ENCODE assay signal across 9 cellular contexts in the genomic region with DNA sequence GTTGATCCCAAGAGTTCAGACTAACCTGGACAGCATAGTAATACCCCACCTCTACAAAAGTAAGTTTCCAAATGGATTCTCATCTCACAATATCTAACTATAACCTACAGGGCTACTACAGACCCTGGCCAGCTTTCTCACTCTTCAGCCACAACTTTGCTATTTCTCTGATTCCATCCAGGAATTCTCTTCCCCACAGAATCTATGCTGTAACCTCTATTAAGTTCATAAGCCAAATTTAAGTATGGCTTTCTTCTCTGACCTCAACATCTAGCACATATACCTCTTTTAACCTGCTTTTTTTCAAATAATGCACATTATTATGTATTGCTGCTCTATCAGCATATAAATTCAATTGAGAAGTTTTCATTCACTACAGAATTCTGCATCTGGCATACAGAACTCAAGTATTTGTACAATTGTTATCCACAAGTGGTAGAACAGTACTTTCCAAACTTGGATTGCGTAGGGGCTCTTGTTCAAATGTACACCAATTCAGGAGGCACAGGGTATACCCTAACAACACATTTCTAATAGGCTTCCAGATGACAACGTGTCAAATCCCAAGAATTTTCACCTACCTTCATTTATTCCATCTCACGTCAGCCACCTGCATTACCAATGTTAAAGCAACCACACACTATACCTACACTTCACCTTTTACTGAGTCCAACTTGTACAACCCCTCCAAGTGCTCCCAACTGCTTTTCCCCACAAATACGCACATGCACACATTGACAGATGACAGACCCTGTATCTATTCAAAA. TPM values are rescaled to one million over a fixed set of nuclear protein-coding genes. Genes with fewer than 3 reads are reported as not detected.
DNase-seq lines count a peak whose midpoint lies in the region; ATAC-seq and TF ChIP-seq lines count a peak whose summit lies in the region.
"Had no signal": no experiment of that assay in that cellular context is flagged by ENCODE, and none has a peak within 500 bp of the region (broad histone marks: within the 10 kb centered on the region; RNA-seq: fewer than 3 reads in every experiment).

No MANE protein-coding gene starts in this region.

- no peak for TF ChIP-seq CTCF in CD8-positive, alpha-beta T cell (IDR thresholded peaks at IDR 0.05)

- intact Hi-C loops in CD8-positive, alpha-beta T cell (cut with DNase I, micrococcal nuclease): loop anchor here in 1 of 2 experiments (5.0 to 10.0 kb wide), 3 partner anchors 110 to 732 kb away; a partner anchor contains a TSS

- H3K27ac Mint-ChIP-seq in CD8-positive, alpha-beta T cell: peak overlapping the region; percentile 55
- peak overlapping the region; percentile 1 to 100 (median 98) for H3K27ac Mint-ChIP-seq in IgD-negative memory B cell
- H3K27ac Mint-ChIP-seq in effector memory CD8-positive, alpha-beta T cell: peak overlapping the region; percentile 68 to 100

- POLR2A ChIA-PET in CD8-positive, alpha-beta T cell (lab: Charles Lee): interaction anchor here (0.6 kb wide), 1 partner anchor 50 kb away, joined by 7 read pairs; no protein-coding TSS in a partner anchor

- ATAC-seq in CD8-positive, alpha-beta T cell: no peak
- no peak for ATAC-seq in effector memory CD8-positive, alpha-beta T cell (replicated peaks)

- H3K27ac ChIP-seq in CD8-positive, alpha-beta T cell (ENCODE audit: low read depth, low read length): no peak overlapping the region
- H3K27ac ChIP-seq: neutrophil had no signal

- peak overlapping the region; percentile 20 for H3K4me3 Mint-ChIP-seq in CD8-positive, alpha-beta T cell
- H3K4me3 Mint-ChIP-seq in IgD-negative memory B cell: peak overlapping the region; percentile 18 to 63 (median 33)
- H3K4me3 Mint-ChIP-seq in effector memory CD8-positive, alpha-beta T cell: peak overlapping the region; percentile 13 to 91

- no peaks in the 10 kb centered on the region for H3K27me3 ChIP-seq in CD8-positive, alpha-beta T cell (ENCODE audit: insufficient read depth, low read length)
- H3K27me3 ChIP-seq: neutrophil had no signal

- no peak overlapping the region for H3K4me3 ChIP-seq in CD8-positive, alpha-beta T cell (ENCODE audit: low read depth, low read length)

- no peaks in the 10 kb centered on the region for H3K27me3 Mint-ChIP-seq in CD8-positive, alpha-beta T cell (ENCODE audit: low read depth)
- no peaks in the 10 kb centered on the region for H3K27me3 Mint-ChIP-seq in IgD-negative memory B cell
- no peaks in the 10 kb centered on the region for H3K27me3 Mint-ChIP-seq in effector memory CD8-positive, alpha-beta T cell

- peaks cover 50% of the 10 kb centered on the region for H3K4me1 ChIP-seq in CD8-positive, alpha-beta T cell (ENCODE audit: insufficient read depth, low read length)

- H3K36me3 Mint-ChIP-seq in CD8-positive, alpha-beta T cell: peaks cover 61% of the 10 kb centered on the region
- H3K36me3 Mint-ChIP-seq in IgD-negative memory B cell: peaks cover 20% of the 10 kb centered on the region
- peaks cover 64% of the 10 kb centered on the region for H3K36me3 Mint-ChIP-seq in effector memory CD8-positive, alpha-beta T cell (ENCODE audit: insufficient read depth)

- H3K4me1 Mint-ChIP-seq in CD8-positive, alpha-beta T cell (ENCODE audit: low read depth): peaks cover 75% of the 10 kb centered on the region
- peaks cover 37 to 39% (median 39%) of the 10 kb centered on the region in 3 donors for H3K4me1 Mint-ChIP-seq in IgD-negative memory B cell
- peaks cover 45 to 58% of the 10 kb centered on the region in 2 donors for H3K4me1 Mint-ChIP-seq in effector memory CD8-positive, alpha-beta T cell (ENCODE audit: low read depth in 2 of 2)

- DNase-seq in CD8-positive, alpha-beta T cell: no peak
- no peak for DNase-seq in effector memory CD8-positive, alpha-beta T cell
- DNase-seq in kidney tubule cell (ENCODE audit: low spot score) (no peak), NCI-H345 (lab: John Stamatoyannopoulos, UW) (no peak)
- DNase-seq in stimulated activated CD8-positive, alpha-beta memory T cell treated with anti-CD3 and anti-CD28 coated beads, Interleukin-4, amount 100 ng/mL, for 48 hours: no peak
- DNase-seq: DMS79 treated with DMSO at 0.1 percent for 48 hours; stimulated activated CD4-positive, alpha-beta T cell treated with anti-CD3 and anti-CD28 coated beads, Interleukin-4, amount 100 ng/mL, for 1 hour had no signal

- CTCF ChIA-PET in CD8-positive, alpha-beta T cell (lab: Charles Lee): no interaction called here

- peaks cover 22% of the 10 kb centered on the region for H3K36me3 ChIP-seq in CD8-positive, alpha-beta T cell (ENCODE audit: insufficient read depth, low read length)

- no peaks in the 10 kb centered on the region for H3K9me3 ChIP-seq in CD8-positive, alpha-beta T cell (ENCODE audit: low read length)
- H3K9me3 ChIP-seq: neutrophil had no signal

- no peaks in the 10 kb centered on the region for H3K9me3 Mint-ChIP-seq in CD8-positive, alpha-beta T cell
- peaks cover 0 to 3% (median 0%) of the 10 kb centered on the region in 3 donors for H3K9me3 Mint-ChIP-seq in IgD-negative memory B cell
- no peaks in the 10 kb centered on the region for H3K9me3 Mint-ChIP-seq in effector memory CD8-positive, alpha-beta T cell

RNA-seq across cellular contexts. Expression of a gene that starts 3.8 kb away (rescaled TPM):
- 1,000 to 10,000 TPM; 3,843 to 3,876 TPM for total RNA-seq in CD8-positive, alpha-beta T cell
- 10,099 TPM for polyA plus RNA-seq in IgD-negative memory B cell

RNA-seq across cellular contexts. Expression of a gene that starts 16.3 kb away (rescaled TPM):
- total RNA-seq in CD8-positive, alpha-beta T cell: 1 to 10 TPM; 6.2 to 7.3 TPM
- 10.1 TPM for polyA plus RNA-seq in IgD-negative memory B cell

RNA-seq across cellular contexts. Expression of a gene that starts 38.0 kb away (rescaled TPM):
- 100 to 1,000 TPM; 302 to 318 TPM for total RNA-seq in CD8-positive, alpha-beta T cell
- 504 TPM for polyA plus RNA-seq in IgD-negative memory B cell

RNA-seq across cellular contexts. Expression of a gene that starts 38.2 kb away (rescaled TPM):
- total RNA-seq in CD8-positive, alpha-beta T cell: 10 to 100 TPM; 22.6 to 24.0 TPM
- polyA plus RNA-seq in IgD-negative memory B cell: 31.3 TPM

RNA-seq across cellular contexts. Expression of a gene that starts 52.6 kb away (rescaled TPM):
- 10 to 100 TPM in 1 of 2 experiments, 1 to 10 TPM in 1; 9.3 to 11.7 TPM for total RNA-seq in CD8-positive, alpha-beta T cell
- 33.4 TPM for polyA plus RNA-seq in IgD-negative memory B cell
